ENCODE assay signal across 13 cellular contexts in the genomic region with DNA sequence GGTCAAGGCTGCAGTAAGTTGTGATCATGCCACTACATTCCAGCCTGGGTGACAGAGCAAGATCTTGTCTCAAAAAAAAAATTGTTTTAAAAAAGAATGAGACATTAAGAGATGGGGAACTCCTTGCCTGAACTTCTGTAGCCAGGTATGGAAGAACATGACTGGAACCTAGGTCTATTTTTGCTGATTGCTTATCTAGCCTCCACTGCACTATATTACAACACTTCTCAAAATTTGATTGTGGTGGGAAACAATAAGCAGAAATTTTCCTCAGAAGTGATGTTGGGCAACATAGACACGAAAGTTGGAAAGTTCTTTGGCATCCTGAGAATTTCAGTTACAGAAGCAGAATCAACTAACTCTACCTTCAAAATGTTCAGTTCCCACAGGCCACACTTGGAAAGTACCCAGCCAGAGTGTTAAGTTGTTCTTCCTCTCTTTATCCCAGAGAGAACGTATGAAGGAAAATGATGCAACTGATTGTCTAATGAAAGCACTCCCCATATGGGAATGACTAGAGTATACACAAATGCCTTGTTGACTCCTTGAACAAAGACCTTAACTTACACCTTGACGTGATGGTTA. TPM values are rescaled to one million over a fixed set of nuclear protein-coding genes. Genes with fewer than 3 reads are reported as not detected.
"Had no signal": no experiment of that assay in that cellular context is flagged by ENCODE, and none has a peak within 500 bp of the region (broad histone marks: within the 10 kb centered on the region; RNA-seq: fewer than 3 reads in every experiment).

No MANE protein-coding gene starts in this region.

- H3K36me3 ChIP-seq: lower lobe of right lung, ovary, tibial artery had no signal

- H3K27me3 ChIP-seq: ovary, tibial artery had no signal

- DNase-seq: activated CD4-positive, alpha-beta T cell treated with anti-CD3 and anti-CD28 coated beads, Interleukin-2, amount 50 U/mL, for 1 hour; activated CD4-positive, CD25-positive, alpha-beta regulatory T cell; amygdala; foreskin fibroblast; immature natural killer cell; left cardiac atrium; lower lobe of right lung; ovary; T-helper 17 cell; tibial artery had no signal

- H3K4me3 ChIP-seq: lower lobe of right lung, ovary, skin epidermis, tibial artery had no signal

- H3K27ac ChIP-seq: lower lobe of right lung, ovary, skin epidermis had no signal

- H3K9me3 ChIP-seq: lower lobe of right lung, ovary, tibial artery had no signal

- ATAC-seq: left cardiac atrium; lower lobe of right lung; natural killer cell treated with Interleukin-12 subunit alpha and Interleukin-12 subunit beta and Interleukin-15 and Interleukin-18, amount 100 ng/mL, for 72 hours; T-helper 17 cell had no signal

RNA-seq across cellular contexts. Expression of a gene that starts 50.0 kb away (rescaled TPM):
- total RNA-seq: left cardiac atrium; lower lobe of right lung; mononuclear cell; natural killer cell treated with Interleukin-12 subunit alpha and Interleukin-12 subunit beta and Interleukin-15 and Interleukin-18, amount 100 ng/mL, for 72 hours; ovary; T-helper 17 cell had no signal
- polyA plus RNA-seq: immature natural killer cell, ovary had no signal
